In the genomic region with DNA sequence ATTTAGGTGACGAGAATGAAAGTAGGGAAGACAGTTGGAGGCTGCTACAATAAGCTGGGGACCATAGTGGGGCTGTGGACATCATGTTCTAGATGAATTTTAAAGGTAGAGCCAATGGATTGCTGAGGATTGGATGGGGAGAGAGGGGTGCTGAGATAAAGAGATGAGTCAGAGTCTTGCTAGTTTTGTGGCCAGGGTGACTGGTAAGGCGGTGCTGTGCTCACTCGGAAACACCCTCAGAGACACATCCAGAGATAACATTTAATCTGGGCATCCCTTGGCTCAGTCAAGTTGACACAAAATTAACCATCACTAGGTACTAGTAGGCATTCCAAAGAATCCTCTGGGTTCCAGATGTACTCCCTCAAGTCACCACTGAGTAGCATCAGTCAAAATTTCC, we compare ENCODE assay signal across 27 cellular contexts.
"Had no signal": no experiment of that assay in that cellular context is flagged by ENCODE, and none has a peak within 500 bp of the region (broad histone marks: within the 10 kb centered on the region; RNA-seq: fewer than 3 reads in every experiment).

No MANE protein-coding gene starts in this region.

- H3K4me3 Mint-ChIP-seq: nephron; neural progenitor cell; stimulated activated effector memory CD8-positive, alpha-beta T cell treated with anti-CD3 and anti-CD28 coated beads, Interleukin-12 subunit alpha, Interleukin-12 subunit beta, amount 100 ng/mL, for 72 hours; stimulated activated naive B cell treated with anti-CD40 and anti-IgM and Interleukin-4, amounts not matched to agents 10 μg/mL and 1 μg/mL and 100 μg/mL, for 72 hours; stimulated activated naive CD8-positive, alpha-beta T cell treated with anti-CD3 and anti-CD28 coated beads, Interleukin-15, Interleukin-2, amounts not matched to agents 100 ng/mL and 50 ng/mL, for 24 hours had no signal

- DNase-seq: occipital lobe; ovary; posterior cingulate gyrus; psoas muscle; right cardiac atrium; right lobe of liver; sigmoid colon; small intestine; stimulated activated CD4-positive, alpha-beta T cell treated with anti-CD3 and anti-CD28 coated beads, Interleukin-15, amount 100 ng/mL, for 24 hours; stimulated activated CD4-positive, alpha-beta T cell treated with anti-CD3 and anti-CD28 coated beads, Interleukin-2, amount 100 ng/mL, for 24 hours; stimulated activated CD4-positive, alpha-beta T cell treated with anti-CD3 and anti-CD28 coated beads, Interleukin-2, amount 100 ng/mL, for 48 hours; stimulated activated CD4-positive, alpha-beta T cell treated with anti-CD3 and anti-CD28 coated beads, Interleukin-4, amount 100 ng/mL, for 24 hours; stimulated activated naive B cell treated with anti-CD40 and anti-IgM and Interleukin-4, amounts not matched to agents 10 μg/mL and 1 μg/mL and 100 μg/mL, for 72 hours; stimulated activated naive CD4-positive, alpha-beta T cell treated with Interleukin-2 at 50 U/mL for 16 hours; stomach; thyroid gland; upper lobe of left lung had no signal

- H3K9me3 Mint-ChIP-seq: neural progenitor cell; stimulated activated effector memory CD8-positive, alpha-beta T cell treated with anti-CD3 and anti-CD28 coated beads, Interleukin-12 subunit alpha, Interleukin-12 subunit beta, amount 100 ng/mL, for 72 hours; stimulated activated naive B cell treated with anti-CD40 and anti-IgM and Interleukin-4, amounts not matched to agents 10 μg/mL and 1 μg/mL and 100 μg/mL, for 72 hours; stimulated activated naive CD8-positive, alpha-beta T cell treated with anti-CD3 and anti-CD28 coated beads, Interleukin-15, Interleukin-2, amounts not matched to agents 100 ng/mL and 50 ng/mL, for 24 hours had no signal

- H3K27ac ChIP-seq: neural progenitor cell, ovary, parathyroid adenoma, psoas muscle, right lobe of liver, sigmoid colon, stomach, thoracic aorta, tibial nerve, upper lobe of left lung, vagina had no signal

- H3K4me3 ChIP-seq: neural progenitor cell, ovary, psoas muscle, right lobe of liver, sigmoid colon, stomach, thoracic aorta, thyroid gland, tibial nerve, upper lobe of left lung, vagina had no signal

- H3K27ac Mint-ChIP-seq: nephron; neural progenitor cell; progenitor cell of endocrine pancreas; stimulated activated effector memory CD8-positive, alpha-beta T cell treated with anti-CD3 and anti-CD28 coated beads, Interleukin-12 subunit alpha, Interleukin-12 subunit beta, amount 100 ng/mL, for 72 hours; stimulated activated naive B cell treated with anti-CD40 and anti-IgM and Interleukin-4, amounts not matched to agents 10 μg/mL and 1 μg/mL and 100 μg/mL, for 72 hours; stimulated activated naive CD8-positive, alpha-beta T cell treated with anti-CD3 and anti-CD28 coated beads, Interleukin-15, Interleukin-2, amounts not matched to agents 100 ng/mL and 50 ng/mL, for 24 hours had no signal

- H3K4me1 Mint-ChIP-seq: nephron; stimulated activated effector memory CD8-positive, alpha-beta T cell treated with anti-CD3 and anti-CD28 coated beads, Interleukin-12 subunit alpha, Interleukin-12 subunit beta, amount 100 ng/mL, for 72 hours had no signal

- H3K9me3 ChIP-seq: ovary, psoas muscle, right lobe of liver, sigmoid colon, stomach, thoracic aorta, thyroid gland, tibial nerve, upper lobe of left lung, vagina had no signal

- H3K36me3 Mint-ChIP-seq: neural progenitor cell; stimulated activated effector memory CD8-positive, alpha-beta T cell treated with anti-CD3 and anti-CD28 coated beads, Interleukin-12 subunit alpha, Interleukin-12 subunit beta, amount 100 ng/mL, for 72 hours; stimulated activated naive B cell treated with anti-CD40 and anti-IgM and Interleukin-4, amounts not matched to agents 10 μg/mL and 1 μg/mL and 100 μg/mL, for 72 hours had no signal

- H3K36me3 ChIP-seq: neural progenitor cell, ovary, right lobe of liver, sigmoid colon, stomach, thoracic aorta, thyroid gland, tibial nerve, upper lobe of left lung, vagina had no signal

- ATAC-seq: right cardiac atrium; right lobe of liver; stimulated activated effector memory CD8-positive, alpha-beta T cell treated with anti-CD3 and anti-CD28 coated beads, Interleukin-12 subunit alpha, Interleukin-12 subunit beta, amount 100 ng/mL, for 72 hours; stimulated activated naive B cell treated with anti-CD40 and anti-IgM and Interleukin-4, amounts not matched to agents 10 μg/mL and 1 μg/mL and 100 μg/mL, for 72 hours had no signal

- H3K4me1 ChIP-seq: psoas muscle, right lobe of liver had no signal

- FAIRE-seq: small intestine, urothelium cell line had no signal

- H3K27me3 ChIP-seq: ovary, right lobe of liver, thyroid gland, vagina had no signal
